Comparison of ENCODE assay signal across 17 cellular contexts in the genomic region with DNA sequence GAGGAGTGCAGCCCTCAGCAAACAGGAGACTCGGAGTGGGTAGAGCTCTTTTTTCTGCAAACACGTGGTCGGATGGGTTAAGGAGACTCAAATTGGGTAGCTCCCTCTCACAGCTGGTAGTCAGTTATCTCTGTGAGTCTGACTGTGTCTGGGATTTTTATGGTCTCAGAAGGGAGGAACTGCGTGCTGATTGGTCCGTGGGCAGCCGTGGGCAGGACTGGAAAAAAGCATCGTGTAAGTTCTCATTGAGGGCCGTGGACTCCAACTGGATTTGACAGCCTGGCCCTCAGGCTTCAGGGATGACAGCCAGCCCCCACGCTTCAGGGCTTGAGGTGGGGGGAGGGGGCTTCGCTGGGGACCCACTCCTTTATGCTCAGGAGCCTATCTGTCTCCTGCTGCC.
"Had no signal": no experiment of that assay in that cellular context is flagged by ENCODE, and none has a peak within 500 bp of the region (broad histone marks: within the 10 kb centered on the region; RNA-seq: fewer than 3 reads in every experiment).

No MANE protein-coding gene starts in this region.

- ATAC-seq: activated CD4-positive, alpha-beta T cell treated with anti-CD3 and anti-CD28 coated beads for 36 hours; foreskin keratinocyte; left lobe of liver; mucosa of descending colon; natural killer cell; right lobe of liver; T-cell had no signal

- H3K4me3 Mint-ChIP-seq: activated CD4-positive, alpha-beta memory T cell treated with anti-CD3 and anti-CD28 coated beads for 36 hours; activated CD4-positive, alpha-beta T cell treated with anti-CD3 and anti-CD28 coated beads for 36 hours; activated naive CD8-positive, alpha-beta T cell treated with anti-CD3 and anti-CD28 coated beads for 36 hours; activated T-cell treated with anti-CD3 and anti-CD28 coated beads, Interleukin-2, amount 50 U/mL, for 24 hours; brain; natural killer cell; stimulated activated naive CD8-positive, alpha-beta T cell treated with anti-CD3 and anti-CD28 coated beads, Interleukin-15, Interleukin-2, amounts not matched to agents 100 ng/mL and 50 ng/mL, for 24 hours; T-cell had no signal

- H3K36me3 ChIP-seq: right lobe of liver, upper lobe of left lung had no signal

- H3K27me3 ChIP-seq: foreskin keratinocyte, right lobe of liver, testis, upper lobe of left lung had no signal

- H3K27ac Mint-ChIP-seq: activated CD4-positive, alpha-beta memory T cell treated with anti-CD3 and anti-CD28 coated beads for 36 hours; activated CD4-positive, alpha-beta T cell treated with anti-CD3 and anti-CD28 coated beads for 36 hours; activated naive CD8-positive, alpha-beta T cell treated with anti-CD3 and anti-CD28 coated beads for 36 hours; activated T-cell treated with anti-CD3 and anti-CD28 coated beads, Interleukin-2, amount 50 U/mL, for 24 hours; natural killer cell; stimulated activated naive CD8-positive, alpha-beta T cell treated with anti-CD3 and anti-CD28 coated beads, Interleukin-15, Interleukin-2, amounts not matched to agents 100 ng/mL and 50 ng/mL, for 24 hours; T-cell had no signal

- H3K9me3 Mint-ChIP-seq: activated T-cell treated with anti-CD3 and anti-CD28 coated beads, Interleukin-2, amount 50 U/mL, for 24 hours had no signal

- H3K4me3 ChIP-seq: mucosa of descending colon, right lobe of liver, testis, upper lobe of left lung had no signal

- DNase-seq: activated CD4-positive, alpha-beta memory T cell treated with anti-CD3 and anti-CD28 coated beads for 36 hours; activated CD4-positive, alpha-beta T cell treated with anti-CD3 and anti-CD28 coated beads for 36 hours; activated naive CD8-positive, alpha-beta T cell treated with anti-CD3 and anti-CD28 coated beads for 36 hours; activated T-cell treated with anti-CD3 and anti-CD28 coated beads, Interleukin-2, amount 50 U/mL, for 24 hours; effector CD8-positive, alpha-beta T cell; foreskin keratinocyte; natural killer cell; right lobe of liver; T-cell; T-helper 9 cell; testis had no signal

- H3K27ac ChIP-seq: foreskin keratinocyte, right lobe of liver, testis, upper lobe of left lung, VCaP had no signal

- H3K27me3 Mint-ChIP-seq: activated CD4-positive, alpha-beta memory T cell treated with anti-CD3 and anti-CD28 coated beads for 36 hours; activated CD4-positive, alpha-beta T cell treated with anti-CD3 and anti-CD28 coated beads for 36 hours; activated naive CD8-positive, alpha-beta T cell treated with anti-CD3 and anti-CD28 coated beads for 36 hours; activated T-cell treated with anti-CD3 and anti-CD28 coated beads, Interleukin-2, amount 50 U/mL, for 24 hours; brain; stimulated activated naive CD8-positive, alpha-beta T cell treated with anti-CD3 and anti-CD28 coated beads, Interleukin-15, Interleukin-2, amounts not matched to agents 100 ng/mL and 50 ng/mL, for 24 hours; T-cell had no signal

- H3K36me3 Mint-ChIP-seq: activated CD4-positive, alpha-beta memory T cell treated with anti-CD3 and anti-CD28 coated beads for 36 hours; activated naive CD8-positive, alpha-beta T cell treated with anti-CD3 and anti-CD28 coated beads for 36 hours; brain; natural killer cell; T-cell had no signal

- H3K4me1 ChIP-seq: foreskin keratinocyte, right lobe of liver, testis had no signal

- H3K9me3 ChIP-seq: mucosa of descending colon, right lobe of liver, testis, upper lobe of left lung had no signal

- H3K4me1 Mint-ChIP-seq: activated CD4-positive, alpha-beta T cell treated with anti-CD3 and anti-CD28 coated beads for 36 hours; activated naive CD8-positive, alpha-beta T cell treated with anti-CD3 and anti-CD28 coated beads for 36 hours; natural killer cell; T-cell had no signal
